In genomic region chr15:81256916-81257315, GRCh38 we compare ENCODE assay signal across 9 cellular contexts.
DNase-seq lines count a peak whose midpoint lies in the region; ATAC-seq, FAIRE-seq and TF ChIP-seq lines count a peak whose summit lies in the region.
"Had no signal": no experiment of that assay in that cellular context is flagged by ENCODE, and none has a peak within 500 bp of the region (broad histone marks: within the 10 kb centered on the region; RNA-seq: fewer than 3 reads in every experiment).

No MANE protein-coding gene starts in this region.

- DNase-seq in GF-D8 (lab: John Stamatoyannopoulos, UW) (peak; percentile 3), NCI-H446 treated with DMSO at 0.1 percent for 48 hours (lab: John Stamatoyannopoulos, UW) (peak; percentile 20), endothelial cell of umbilical vein (ENCODE audit: low read depth, low spot score) (peak; percentile 34), omental fat pad (ENCODE audit: low spot score) (no peak), NCI-H1105 (lab: John Stamatoyannopoulos, UW) (no peak)
- DNase-seq: activated B cell treated with CpG ODN at 0.5 μM for 24 hours had no signal

- no peaks in the 10 kb centered on the region for H3K79me2 ChIP-seq in endothelial cell of umbilical vein (ENCODE audit: control insufficient read depth, insufficient read depth, low read length)

- CTCF ChIA-PET in endothelial cell of umbilical vein (lab: Charles Lee), result interaction anchor here (1.5 to 5.7 kb wide), 3 partner anchors 10 to 287 kb away, joined by 4 to 41 read pairs (median 17); no protein-coding TSS in a partner anchor

- H3K9ac ChIP-seq in endothelial cell of umbilical vein (replicated peaks; ENCODE audit: extremely low read depth, insufficient read depth, low read length), result no peak overlapping the region

- TF ChIP-seq POLR2A in endothelial cell of umbilical vein (IDR thresholded peaks at IDR 0.05; ENCODE audit: low read depth, low read length), result no peak

- H4K20me1 ChIP-seq in endothelial cell of umbilical vein (replicated peaks; ENCODE audit: control insufficient read depth, extremely low read depth, insufficient read depth, low read length), result no peaks in the 10 kb centered on the region

- H3K4me3 ChIP-seq in endothelial cell of umbilical vein (replicated peaks in 1 of 3; ENCODE audit: insufficient read depth in 1 of 3, low read depth in 1 of 3, low read length in 3 of 3), result no peak overlapping the region

- H3K9me3 ChIP-seq in endothelial cell of umbilical vein (replicated peaks; ENCODE audit: control insufficient read depth, insufficient read depth, low read length), result no peaks in the 10 kb centered on the region

- H3K4me1 ChIP-seq in endothelial cell of umbilical vein (ENCODE audit: control insufficient read depth, extremely low read depth, insufficient read depth, low read length), result no peaks in the 10 kb centered on the region

- no peak for TF ChIP-seq CTCF in endothelial cell of umbilical vein (IDR thresholded peaks at IDR 0.05; ENCODE audit: extremely low read depth in 1 of 2, insufficient read depth in 1 of 2, low read depth in 1 of 2, low read length in 2 of 2)
- TF ChIP-seq CTCF in omental fat pad (IDR thresholded peaks at IDR 0.05), result no peak

- dilution Hi-C loops in endothelial cell of umbilical vein (cut with MboI; ENCODE audit: extremely low pct_ligation_motif_present, low sequenced_read_pairs), result no loop called here

- POLR2A ChIA-PET in endothelial cell of umbilical vein (lab: Charles Lee), result no interaction called here

- H3K36me3 ChIP-seq in endothelial cell of umbilical vein (ENCODE audit: control insufficient read depth in 2 of 2, extremely low read depth in 1 of 2, insufficient read depth in 2 of 2, low read length in 2 of 2), result no peaks in the 10 kb centered on the region

- H3K27me3 ChIP-seq in endothelial cell of umbilical vein (ENCODE audit: control insufficient read depth in 2 of 2, insufficient read depth in 2 of 2, low read length in 2 of 2), result peaks cover 4 to 8% of the 10 kb centered on the region in 2 experiments

- no peak overlapping the region for H3K27ac ChIP-seq in endothelial cell of umbilical vein (ENCODE audit: insufficient read depth, low read depth, low read length)

- no peak overlapping the region for H3K4me2 ChIP-seq in endothelial cell of umbilical vein (ENCODE audit: insufficient read depth, low read length)

- BruUV-seq in endothelial cell of umbilical vein (replicated peaks; lab: Mats Ljungman, UMichigan), result no TSS peak

- H3K9me1 ChIP-seq in endothelial cell of umbilical vein (replicated peaks; ENCODE audit: control insufficient read depth, extremely low read depth, insufficient read depth, low read length), result no peaks in the 10 kb centered on the region

- intact Hi-C loops in endothelial cell of umbilical vein (cut with micrococcal nuclease), result no loop called here

- no peak for FAIRE-seq in endothelial cell of umbilical vein (lab: Jason Lieb, UNC)

- ATAC-seq in omental fat pad (ENCODE audit: low FRiP score) (peak; percentile 35), GM21367 (IDR thresholded peaks at IDR 0.05; ENCODE audit: unreplicated experiment) (no peak), HG03025 (IDR thresholded peaks at IDR 0.05; ENCODE audit: low FRiP score, unreplicated experiment) (no peak), HG02885 (IDR thresholded peaks at IDR 0.05; ENCODE audit: poor library complexity, unreplicated experiment) (no peak)

- no peak overlapping the region for H2AFZ ChIP-seq in endothelial cell of umbilical vein (ENCODE audit: low read depth, low read length)

TF ChIP-seq in endothelial cell of umbilical vein, 7 proteins besides CTCF, POLR2A, EP300 and RAD21:
- TF ChIP-seq FOS (IDR thresholded peaks at IDR 0.05; ENCODE audit: borderline replicate concordance, insufficient read depth, low read length) (no peak), MAX (IDR thresholded peaks at IDR 0.05; ENCODE audit: insufficient read depth, insufficient read length) (no peak), POLR2AphosphoS5 (IDR thresholded peaks at IDR 0.05; ENCODE audit: insufficient read depth, low read depth, low read length) (no peak), EZH2 (IDR thresholded peaks at IDR 0.05; ENCODE audit: borderline replicate concordance, low read depth, low read length, severe bottlenecking) (no peak)

Comparison
In these comparisons a context has a peak if more than half of its experiments do, and no peak if none do; other contexts are left out.
1. DNase-seq: peak in GF-D8 (single experiment), NCI-H446 treated with DMSO at 0.1 percent for 48 hours (single experiment) and endothelial cell of umbilical vein (single experiment); none in omental fat pad (single experiment) and NCI-H1105 (single experiment).